In genomic region chr5:27778121-27778520, GRCh38 we compare ENCODE assay signal across 23 cellular contexts.
"Had no signal": no experiment of that assay in that cellular context is flagged by ENCODE, and none has a peak within 500 bp of the region (broad histone marks: within the 10 kb centered on the region; RNA-seq: fewer than 3 reads in every experiment).

No MANE protein-coding gene starts in this region.

- H3K4me3 ChIP-seq: breast epithelium, SJSA1 had no signal

- H3K36me3 ChIP-seq: breast epithelium, SJSA1 had no signal

- FAIRE-seq: RCC 7860 had no signal

- H3K27me3 ChIP-seq: breast epithelium, SJSA1 had no signal

- DNase-seq: activated CD4-positive, alpha-beta T cell treated with anti-CD3 and anti-CD28 coated beads, Interleukin-2, amount 10 ng/mL, durations not matched to agents 24 days and 14 days; activated CD4-positive, alpha-beta T cell treated with anti-CD3 and anti-CD28 coated beads, Interleukin-2, amount 50 U/mL, for 48 hours; activated CD4-positive, CD25-positive, alpha-beta regulatory T cell treated with anti-CD3 and anti-CD28 coated beads, Interleukin-2, amount 50 U/mL, for 72 hours; activated CD8-positive, alpha-beta memory T cell treated with anti-CD3 and anti-CD28 coated beads, Interleukin-2, amount 10 ng/mL, durations not matched to agents 7 days and 5 days; activated effector memory CD4-positive, alpha-beta T cell treated with Interleukin-2 at 50 U/mL for 16 hours; activated naive CD4-positive, alpha-beta T cell; activated T-cell treated with anti-CD3 and anti-CD28 coated beads, Interleukin-2, amount 50 U/mL, for 24 hours; aorta; central memory CD4-positive, alpha-beta T cell; MM.1S; NCI-H1105; NCI-H1436; NCI-H187; NCI-H2081 treated with DMSO at 0.1 percent for 48 hours; NCI-H2171 treated with DMSO at 0.1 percent for 48 hours; NCI-H510A treated with DMSO at 0.1 percent for 48 hours; PC-3; SHP77 had no signal

- H3K27ac ChIP-seq: breast epithelium, SJSA1 had no signal

- H3K9me3 ChIP-seq: breast epithelium, SJSA1 had no signal

- H3K4me1 ChIP-seq: breast epithelium, SJSA1 had no signal

- ATAC-seq: activated CD8-positive, alpha-beta memory T cell treated with anti-CD3 and anti-CD28 coated beads, Interleukin-2, amount 10 ng/mL, durations not matched to agents 7 days and 5 days; PC-3; SK-N-SH treated with all-trans-retinoic acid at 6 μM for 48 hours; WTC11 had no signal
